10 cellular contexts compared by ENCODE assay signal in genomic region chr22:37283393-37283937, GRCh38. TPM values are rescaled to one million over a fixed set of nuclear protein-coding genes. Genes with fewer than 3 reads are reported as not detected.
DNase-seq lines count a peak whose midpoint lies in the region; ATAC-seq and TF ChIP-seq lines count a peak whose summit lies in the region.
"Had no signal": no experiment of that assay in that cellular context is flagged by ENCODE, and none has a peak within 500 bp of the region (broad histone marks: within the 10 kb centered on the region; RNA-seq: fewer than 3 reads in every experiment).

No MANE protein-coding gene starts in this region.

- peak overlapping the region; percentile 88 for H3K4me3 Mint-ChIP-seq in activated T-helper 1 cell treated with anti-CD3 and anti-CD28 coated beads, Interleukin-12 subunit alpha, Interleukin-12 subunit beta, Interleukin-2, Interleukin-4 antibody, amounts not matched to agents 30 ng/mL and 10 ng/mL and 1 ng/mL, durations not matched to agents 14 hours and 24 hours and 36 hours

- H3K27me3 Mint-ChIP-seq in activated T-helper 1 cell treated with anti-CD3 and anti-CD28 coated beads, Interleukin-12 subunit alpha, Interleukin-12 subunit beta, Interleukin-2, Interleukin-4 antibody, amounts not matched to agents 30 ng/mL and 10 ng/mL and 1 ng/mL, durations not matched to agents 14 hours and 24 hours and 36 hours (ENCODE audit: insufficient read depth) = no peaks in the 10 kb centered on the region

- H3K4me3 ChIP-seq in heart left ventricle (peak overlapping the region in 9 of 12 donors; percentile 31 to 73 (median 43)), upper lobe of right lung (peak overlapping the region; percentile 59)

- intact Hi-C loops in heart left ventricle (cut with DNase I) = no loop called here
- intact Hi-C loops in Right ventricle myocardium inferior (cut with DNase I) = no loop called here
- intact Hi-C loops in activated T-helper 1 cell treated with anti-CD3 and anti-CD28 coated beads, Interleukin-12 subunit alpha, Interleukin-12 subunit beta, Interleukin-2, Interleukin-4 antibody, amounts not matched to agents 30 ng/mL and 10 ng/mL and 1 ng/mL, durations not matched to agents 14 hours and 24 hours and 36 hours (cut with micrococcal nuclease) = loop anchor here (1.0 to 2.0 kb wide), 4 partner anchors 8 to 53 kb away; no protein-coding TSS in a partner anchor
- intact Hi-C loops in upper lobe of right lung (cut with DNase I) = no loop called here

- TF ChIP-seq POLR2A in heart left ventricle (IDR thresholded peaks at IDR 0.05) = no peak

- H3K4me1 ChIP-seq in heart left ventricle (peaks cover 0 to 65% (median 0%) of the 10 kb centered on the region in 12 donors), upper lobe of right lung (peaks cover 7% of the 10 kb centered on the region)

- ATAC-seq in heart left ventricle (no peak), Right ventricle myocardium inferior (no peak), upper lobe of right lung (no peak), HG03432 (IDR thresholded peaks at IDR 0.05; ENCODE audit: unreplicated experiment) (no peak), HG03469 (IDR thresholded peaks at IDR 0.05; ENCODE audit: unreplicated experiment) (no peak)

- DNase-seq in heart left ventricle (peak in 2 of 5 donors; percentile 58 to 70), Right ventricle myocardium inferior (ENCODE audit: missing footprints) (no peak), iPS-NIHi11 (ENCODE audit: low spot score) (peak; percentile 76), upper lobe of right lung (no peak), RWPE1 (ENCODE audit: low spot score) (no peak)
- peak; percentile 72 for DNase-seq in activated T-helper 1 cell treated with anti-CD3 and anti-CD28 coated beads, Interleukin-12 subunit alpha, Interleukin-12 subunit beta, Interleukin-2, Interleukin-4 antibody, amounts not matched to agents 30 ng/mL and 10 ng/mL and 1 ng/mL, durations not matched to agents 14 hours and 24 hours and 36 hours (ENCODE audit: low spot score)
- DNase-seq: COR-L47 had no signal

- TF ChIP-seq CTCF in heart left ventricle (IDR thresholded peaks at IDR 0.05) (peak in 1 of 12 donors; percentile 27), upper lobe of right lung (IDR thresholded peaks at IDR 0.05) (no peak), RWPE1 (conservative IDR thresholded peaks at IDR 0.05; ENCODE audit: low read depth) (no peak)

- peaks cover 29% of the 10 kb centered on the region for H3K36me3 Mint-ChIP-seq in activated T-helper 1 cell treated with anti-CD3 and anti-CD28 coated beads, Interleukin-12 subunit alpha, Interleukin-12 subunit beta, Interleukin-2, Interleukin-4 antibody, amounts not matched to agents 30 ng/mL and 10 ng/mL and 1 ng/mL, durations not matched to agents 14 hours and 24 hours and 36 hours (ENCODE audit: low read depth)

- CTCF ChIA-PET in RWPE1 (lab: Yijun Ruan, JAX) = no interaction called here

- H3K27ac Mint-ChIP-seq in activated T-helper 1 cell treated with anti-CD3 and anti-CD28 coated beads, Interleukin-12 subunit alpha, Interleukin-12 subunit beta, Interleukin-2, Interleukin-4 antibody, amounts not matched to agents 30 ng/mL and 10 ng/mL and 1 ng/mL, durations not matched to agents 14 hours and 24 hours and 36 hours = peak overlapping the region; percentile 99

- POLR2A ChIA-PET in RWPE1 (lab: Yijun Ruan, JAX; ENCODE audit: low non-redundant PET) = no interaction called here

- peak overlapping the region in 5 of 12 donors; percentile 4 to 94 (median 47) for H3K27ac ChIP-seq in heart left ventricle
- H3K27ac ChIP-seq in upper lobe of right lung = peak overlapping the region; percentile 79
- H3K27ac ChIP-seq in RWPE1 = no peak overlapping the region

- peaks cover 0 to 25% (median 0%) of the 10 kb centered on the region in 9 donors for H3K36me3 ChIP-seq in heart left ventricle
- no peaks in the 10 kb centered on the region for H3K36me3 ChIP-seq in upper lobe of right lung

- 39 to 71% (median 54%) methylated on average over 8 of the region's 8 CpGs for WGBS in heart left ventricle, 4 donors

- peaks cover 70% of the 10 kb centered on the region for H3K4me1 Mint-ChIP-seq in activated T-helper 1 cell treated with anti-CD3 and anti-CD28 coated beads, Interleukin-12 subunit alpha, Interleukin-12 subunit beta, Interleukin-2, Interleukin-4 antibody, amounts not matched to agents 30 ng/mL and 10 ng/mL and 1 ng/mL, durations not matched to agents 14 hours and 24 hours and 36 hours (ENCODE audit: low read depth)

- H3K9me3 ChIP-seq in heart left ventricle (no peaks in the 10 kb centered on the region), upper lobe of right lung (no peaks in the 10 kb centered on the region)

- H3K27me3 ChIP-seq in heart left ventricle (peaks cover 0 to 56% (median 4%) of the 10 kb centered on the region in 9 donors), upper lobe of right lung (peaks cover 14% of the 10 kb centered on the region)

- H3K9me3 Mint-ChIP-seq in activated T-helper 1 cell treated with anti-CD3 and anti-CD28 coated beads, Interleukin-12 subunit alpha, Interleukin-12 subunit beta, Interleukin-2, Interleukin-4 antibody, amounts not matched to agents 30 ng/mL and 10 ng/mL and 1 ng/mL, durations not matched to agents 14 hours and 24 hours and 36 hours = no peaks in the 10 kb centered on the region

RNA-seq across cellular contexts. Expression of gene CYTH4, which starts 1.2 kb away (rescaled TPM):
- total RNA-seq in heart left ventricle = 10 to 100 TPM in 2 of 9 donors, 1 to 10 TPM in 7; 2.5 to 57.8 (median 4.4) TPM
- polyA plus RNA-seq in heart left ventricle = 1 to 10 TPM; 2.4 to 2.5 TPM
- 7.5 TPM for total RNA-seq in Right ventricle myocardium inferior
- 49.5 and 57.1 TPM in 2 replicates for total RNA-seq in activated T-helper 1 cell treated with anti-CD3 and anti-CD28 coated beads, Interleukin-12 subunit alpha, Interleukin-12 subunit beta, Interleukin-2, Interleukin-4 antibody, amounts not matched to agents 30 ng/mL and 10 ng/mL and 1 ng/mL, durations not matched to agents 14 hours and 24 hours and 36 hours
- total RNA-seq in upper lobe of right lung = 37.9 TPM
- polyA plus RNA-seq: neural cell had no signal

RNA-seq across cellular contexts. Expression of gene RAC2, which starts 39.4 kb away (rescaled TPM):
- total RNA-seq in heart left ventricle (10 to 100 TPM in 2 of 9 donors, 1 to 10 TPM in 7; 1.4 to 60.5 (median 3.8) TPM), Right ventricle myocardium inferior (6.9 TPM), upper lobe of right lung (107 TPM)
- 1 to 10 TPM; 1.3 to 4.6 TPM for polyA plus RNA-seq in heart left ventricle
- total RNA-seq in activated T-helper 1 cell treated with anti-CD3 and anti-CD28 coated beads, Interleukin-12 subunit alpha, Interleukin-12 subunit beta, Interleukin-2, Interleukin-4 antibody, amounts not matched to agents 30 ng/mL and 10 ng/mL and 1 ng/mL, durations not matched to agents 14 hours and 24 hours and 36 hours = 592 and 614 TPM in 2 replicates
- polyA plus RNA-seq: neural cell had no signal

Comparison
In these comparisons a context has a peak if more than half of its experiments do, and no peak if none do; other contexts are left out.
1. DNase-seq: peak in activated T-helper 1 cell treated with anti-CD3 and anti-CD28 coated beads, Interleukin-12 subunit alpha, Interleukin-12 subunit beta, Interleukin-2, Interleukin-4 antibody, amounts not matched to agents 30 ng/mL and 10 ng/mL and 1 ng/mL, durations not matched to agents 14 hours and 24 hours and 36 hours (single experiment) and iPS-NIHi11 (single experiment); none in Right ventricle myocardium inferior (single experiment), upper lobe of right lung (single experiment) and RWPE1 (single experiment).